ENCODE assay signal across 8 cellular contexts in the genomic region with DNA sequence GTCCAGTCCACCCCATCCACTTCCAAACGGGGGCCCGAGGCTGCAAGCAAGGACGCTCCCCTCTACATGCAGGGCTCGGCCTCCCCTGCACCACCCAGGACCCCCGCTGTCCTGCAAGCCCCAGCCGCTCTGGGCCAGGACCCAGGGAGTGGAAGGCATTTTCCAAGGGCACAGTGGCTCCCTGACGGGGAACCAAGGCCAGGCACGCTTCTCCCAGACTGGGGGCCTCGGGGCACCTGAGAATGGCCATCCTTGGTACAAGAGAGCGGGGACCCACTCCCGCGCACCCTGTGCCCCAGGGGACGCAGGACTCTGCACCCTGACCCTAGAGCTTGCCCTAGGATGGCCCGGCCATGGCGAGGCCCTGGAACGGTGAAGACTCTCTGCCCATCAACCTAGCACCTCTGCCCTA. TPM values are rescaled to one million over a fixed set of nuclear protein-coding genes. Genes with fewer than 3 reads are reported as not detected.
DNase-seq lines count a peak whose midpoint lies in the region; ATAC-seq and TF ChIP-seq lines count a peak whose summit lies in the region.

No MANE protein-coding gene starts in this region.

- TF ChIP-seq CTCF in AG10803 (conservative IDR thresholded peaks at IDR 0.05; ENCODE audit: low read length) = no peak
- TF ChIP-seq CTCF in IMR-90 (conservative IDR thresholded peaks at IDR 0.05; ENCODE audit: low read depth, low read length) = no peak
- TF ChIP-seq CTCF in esophagus muscularis mucosa (IDR thresholded peaks at IDR 0.05) = no peak
- TF ChIP-seq CTCF in progenitor cell of endocrine pancreas (IDR thresholded peaks at IDR 0.05; ENCODE audit: unreplicated experiment) = no peak
- TF ChIP-seq CTCF in Peyer's patch (IDR thresholded peaks at IDR 0.05) = no peak

- DNase-seq in AG10803 (ENCODE audit: low read depth) (no peak), IMR-90 (no peak), esophagus muscularis mucosa (ENCODE audit: extremely low spot score) (peak; percentile 74), progenitor cell of endocrine pancreas (ENCODE audit: low spot score, unreplicated experiment) (no peak), amniotic stem cell (lab: John Stamatoyannopoulos, UW) (no peak), NCI-H1417 treated with DMSO at 0.1 percent for 48 hours (lab: John Stamatoyannopoulos, UW) (no peak), Peyer's patch (no peak)

- no peak overlapping the region for H4K91ac ChIP-seq in IMR-90 (ENCODE audit: insufficient read depth, low read depth, low read length)

- ATAC-seq in IMR-90 (ENCODE audit: low read depth) (no peak), GM21367 (IDR thresholded peaks at IDR 0.05; ENCODE audit: unreplicated experiment) (no peak)

- H3K79me1 ChIP-seq in IMR-90 (ENCODE audit: low read depth in 1 of 2, low read length in 2 of 2) = peaks cover 0 to 6% of the 10 kb centered on the region in 2 experiments; a peak in 1 of 4 replicates

- no peak overlapping the region for H3K23ac ChIP-seq in IMR-90 (ENCODE audit: low read depth, low read length)

- TF ChIP-seq EP300 in esophagus muscularis mucosa (IDR thresholded peaks at IDR 0.05) = no peak

- WGBS in IMR-90 (ENCODE audit: extremely low coverage in 2 of 2, insufficient read length in 1 of 2), 2 experiments = 89% methylated on average over 12 of the region's 16 CpGs; no CpG with 5 or more reads in 1 of the 2 experiments
- 96% methylated on average over 15 of the region's 16 CpGs for WGBS in esophagus muscularis mucosa

- peak overlapping the region; percentile 61 for H3K4me3 Mint-ChIP-seq in progenitor cell of endocrine pancreas (ENCODE audit: low read depth)

- peaks cover 7% of the 10 kb centered on the region for H3K9me3 Mint-ChIP-seq in progenitor cell of endocrine pancreas (ENCODE audit: low read depth)

- H3K14ac ChIP-seq in IMR-90 (replicated peaks; ENCODE audit: low read depth, low read length) = no peak overlapping the region

- no peak overlapping the region for H3K56ac ChIP-seq in IMR-90 (ENCODE audit: extremely low read depth, insufficient read depth, low read length)

- H2AK5ac ChIP-seq in IMR-90 (ENCODE audit: low read depth, low read length) = peak overlapping the region; percentile 1; the same call in 1 of the 2 replicates

- no peak overlapping the region for H3K9ac ChIP-seq in IMR-90 (ENCODE audit: low read depth, low read length)

- no peaks in the 10 kb centered on the region for H3K9me3 ChIP-seq in IMR-90 (ENCODE audit: control insufficient read depth, insufficient read depth, low read length)
- H3K9me3 ChIP-seq in esophagus muscularis mucosa = no peaks in the 10 kb centered on the region
- H3K9me3 ChIP-seq in Peyer's patch = no peaks in the 10 kb centered on the region

- no peaks in the 10 kb centered on the region for H3K9me1 ChIP-seq in IMR-90 (ENCODE audit: insufficient read depth, low read length)

- H3K27me3 Mint-ChIP-seq in progenitor cell of endocrine pancreas = peaks cover 17% of the 10 kb centered on the region

- no TSS peak for BruUV-seq in IMR-90 (replicated peaks; lab: Mats Ljungman, UMichigan)

- no peak overlapping the region for H3K27ac Mint-ChIP-seq in progenitor cell of endocrine pancreas

- in situ Hi-C loops in IMR-90 (cut with MboI; ENCODE audit: low sequenced_read_pairs) = loop anchor here (25.0 kb wide), 2 partner anchors 787 to 1037 kb away; no protein-coding TSS in a partner anchor

- POLR2A ChIA-PET in IMR-90 (lab: Charles Lee; ENCODE audit: unreplicated experiment) = interaction anchor here (0.5 kb wide), 1 partner anchor 986 kb away, joined by 4 read pairs; no protein-coding TSS in a partner anchor

- H2AK9ac ChIP-seq in IMR-90 (replicated peaks; ENCODE audit: low read depth, low read length, poor library complexity) = no peak overlapping the region

- H3K4me2 ChIP-seq in IMR-90 (ENCODE audit: low read depth, low read length) = no peak overlapping the region; the same call in 1 of the 2 replicates

- H4K8ac ChIP-seq in IMR-90 (ENCODE audit: low read depth in 2 of 2, low read length in 2 of 2) = peak overlapping the region in 1 of 2 experiments; percentile 35; a peak in 1 of 4 replicates

- H3K36me3 ChIP-seq in IMR-90 (ENCODE audit: control insufficient read depth, insufficient read depth, low read length) = no peaks in the 10 kb centered on the region
- H3K36me3 ChIP-seq in esophagus muscularis mucosa = no peaks in the 10 kb centered on the region
- H3K36me3 ChIP-seq in Peyer's patch = no peaks in the 10 kb centered on the region

- CTCF ChIA-PET in IMR-90 (lab: Yijun Ruan, JAX) = no interaction called here

- H2BK20ac ChIP-seq in IMR-90 (ENCODE audit: low read depth, low read length) = no peak overlapping the region

- H2BK5ac ChIP-seq in IMR-90 (ENCODE audit: low read depth, low read length, poor library complexity, severe bottlenecking) = no peak overlapping the region

- H3K4ac ChIP-seq in IMR-90 (ENCODE audit: low read depth, low read length) = 0 out of 2 replicates have a peak overlapping the region, but pooled peaks have one; percentile 31

- dilution Hi-C loops in IMR-90 (cut with HindIII; ENCODE audit: low sequenced_read_pairs, unreplicated experiment) = no loop called here

- TF ChIP-seq POLR2A in IMR-90 (IDR thresholded peaks at IDR 0.05; ENCODE audit: low read depth, low read length) (no peak), esophagus muscularis mucosa (IDR thresholded peaks at IDR 0.05; ENCODE audit: low read depth) (no peak), Peyer's patch (IDR thresholded peaks at IDR 0.05) (no peak)

- H4K5ac ChIP-seq in IMR-90 (ENCODE audit: low read depth, low read length) = no peak overlapping the region

- no peaks in the 10 kb centered on the region for H3K4me1 Mint-ChIP-seq in progenitor cell of endocrine pancreas (ENCODE audit: low read depth)

- no peak for TF ChIP-seq RAD21 in IMR-90 (IDR thresholded peaks at IDR 0.05; ENCODE audit: low read length)

- intact Hi-C loops in IMR-90 (cut with micrococcal nuclease) = no loop called here
- intact Hi-C loops in esophagus muscularis mucosa (cut with DNase I) = no loop called here

- H2BK15ac ChIP-seq in IMR-90 (ENCODE audit: low read depth, low read length) = no peak overlapping the region

- H2AFZ ChIP-seq in IMR-90 (replicated peaks; ENCODE audit: low read length, poor library complexity) = peak overlapping the region; percentile 92

- H3K4me3 ChIP-seq in AG10803 (ENCODE audit: low read length) = peak overlapping the region; percentile 64
- no peak overlapping the region for H3K4me3 ChIP-seq in IMR-90 (ENCODE audit: insufficient read depth, low read depth, low read length)
- H3K4me3 ChIP-seq in esophagus muscularis mucosa = peak overlapping the region; percentile 67 to 82 (median 72)
- H3K4me3 ChIP-seq in Peyer's patch = peak overlapping the region in 1 of 4 donors; percentile 66

- H3K18ac ChIP-seq in IMR-90 (ENCODE audit: low read depth, low read length) = no peak overlapping the region

- peaks cover 2% of the 10 kb centered on the region for H3K36me3 Mint-ChIP-seq in progenitor cell of endocrine pancreas (ENCODE audit: insufficient read depth)

- no peak overlapping the region for H3K27ac ChIP-seq in IMR-90 (ENCODE audit: insufficient read depth, low read length)
- peak overlapping the region; percentile 91 to 97 (median 96) for H3K27ac ChIP-seq in esophagus muscularis mucosa (replicated peaks in 1 of 4)
- peak overlapping the region in 1 of 4 donors; percentile 84 for H3K27ac ChIP-seq in Peyer's patch

- H3K27me3 ChIP-seq in IMR-90 (ENCODE audit: control insufficient read depth, insufficient read depth, low read length) (no peaks in the 10 kb centered on the region), esophagus muscularis mucosa (no peaks in the 10 kb centered on the region), Peyer's patch (no peaks in the 10 kb centered on the region)

- H4K20me1 ChIP-seq in IMR-90 (ENCODE audit: insufficient read depth, low read length) = no peaks in the 10 kb centered on the region

- H3K4me1 ChIP-seq in IMR-90 (ENCODE audit: control insufficient read depth, insufficient read depth, low read length) (peaks cover 2% of the 10 kb centered on the region; the same call in 1 of the 2 replicates), esophagus muscularis mucosa (peaks cover 5 to 40% (median 28%) of the 10 kb centered on the region in 4 donors), Peyer's patch (peaks cover 0 to 5% (median 0%) of the 10 kb centered on the region in 4 donors)

- no peak overlapping the region for H2BK120ac ChIP-seq in IMR-90 (ENCODE audit: low read depth, low read length)

TF ChIP-seq in IMR-90, 13 proteins besides CTCF, POLR2A, EP300 and RAD21 (continues in another document):
- TF ChIP-seq USF2 (IDR thresholded peaks at IDR 0.05; ENCODE audit: low read depth, low read length) (no peak), RCOR1 (IDR thresholded peaks at IDR 0.05; ENCODE audit: insufficient replicate concordance, low read length) (no peak), FOS (IDR thresholded peaks at IDR 0.05; ENCODE audit: low read depth, low read length) (no peak), BHLHE40 (IDR thresholded peaks at IDR 0.05; ENCODE audit: low read depth, low read length) (no peak), MAZ (IDR thresholded peaks at IDR 0.05; ENCODE audit: borderline replicate concordance, low read depth, low read length) (no peak), MXI1 (IDR thresholded peaks at IDR 0.05; ENCODE audit: borderline replicate concordance, low read depth, low read length) (no peak)
- TF ChIP-seq, protein P1, sequence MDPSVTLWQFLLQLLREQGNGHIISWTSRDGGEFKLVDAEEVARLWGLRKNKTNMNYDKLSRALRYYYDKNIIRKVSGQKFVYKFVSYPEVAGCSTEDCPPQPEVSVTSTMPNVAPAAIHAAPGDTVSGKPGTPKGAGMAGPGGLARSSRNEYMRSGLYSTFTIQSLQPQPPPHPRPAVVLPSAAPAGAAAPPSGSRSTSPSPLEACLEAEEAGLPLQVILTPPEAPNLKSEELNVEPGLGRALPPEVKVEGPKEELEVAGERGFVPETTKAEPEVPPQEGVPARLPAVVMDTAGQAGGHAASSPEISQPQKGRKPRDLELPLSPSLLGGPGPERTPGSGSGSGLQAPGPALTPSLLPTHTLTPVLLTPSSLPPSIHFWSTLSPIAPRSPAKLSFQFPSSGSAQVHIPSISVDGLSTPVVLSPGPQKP (IDR thresholded peaks at IDR 0.05; ENCODE audit: borderline replicate concordance, low read depth, low read length) = no peak

RNA-seq across cellular contexts. Expression of gene AKR1E2, which starts 0.5 kb away (rescaled TPM):
- total RNA-seq in IMR-90 (2012; rRNA removed) (2.2 and 3.4 TPM in 2 replicates), esophagus muscularis mucosa (10 to 100 TPM; 16.5 to 21.0 (median 18.0) TPM), progenitor cell of endocrine pancreas (7.4 and 10.0 TPM in 2 replicates), Peyer's patch (10 to 100 TPM in 1 of 4 donors, 1 to 10 TPM in 3; 2.0 to 59.4 (median 3.6) TPM)
- polyA plus RNA-seq in IMR-90 (2012; rRNA removed) = 1.1 and 1.2 TPM in 2 replicates
- polyA plus RNA-seq in IMR-90 (2012; cell fraction: cytosol; rRNA removed) = 0.76 and 0.79 TPM in 2 replicates
- 1.9 and 4.7 TPM in 2 replicates for polyA plus RNA-seq in IMR-90 (2012; cell fraction: nucleus; rRNA removed; ENCODE audit: low replicate concordance)
